ENCODE assay signal across 9 cellular contexts in the genomic region with DNA sequence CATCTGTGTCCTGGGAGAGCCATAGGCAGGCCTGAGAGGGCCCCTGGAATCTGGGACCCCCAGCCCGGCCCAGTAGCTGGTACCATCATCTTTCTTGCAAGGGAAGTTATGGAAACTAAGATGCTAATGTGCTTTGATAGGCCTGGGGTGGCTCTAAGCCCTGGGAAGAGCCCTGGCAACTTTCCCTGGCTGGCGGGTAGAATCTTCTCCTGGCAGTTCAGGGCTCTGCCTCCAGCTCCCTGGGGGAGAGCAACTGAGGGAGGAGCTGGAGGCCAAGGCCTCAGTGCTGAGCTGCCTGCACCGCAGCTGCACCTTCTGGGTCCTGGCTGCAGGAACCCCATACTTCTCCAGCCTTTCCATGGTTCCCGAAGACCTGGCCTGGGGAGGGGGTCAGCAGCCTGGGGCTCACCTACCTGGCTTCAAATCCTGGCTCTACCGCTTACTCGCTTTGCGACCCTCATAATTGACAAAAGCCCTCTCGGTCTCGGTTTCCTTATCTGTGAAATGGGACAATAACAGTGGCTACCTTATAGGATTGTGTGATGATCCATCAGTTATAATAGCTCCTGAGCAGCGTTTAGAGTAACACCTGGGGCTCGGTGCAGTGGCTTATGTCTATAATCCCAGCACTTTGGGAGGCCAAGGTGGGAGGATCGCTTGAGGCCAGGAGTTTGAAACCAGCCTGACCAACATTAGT.
A peak's percentile ranks its signal among the peaks of the same experiment; 100 is the strongest.
DNase-seq lines count a peak whose midpoint lies in the region; ATAC-seq and TF ChIP-seq lines count a peak whose summit lies in the region.
"Had no signal": no experiment of that assay in that cellular context is flagged by ENCODE, and none has a peak within 500 bp of the region (broad histone marks: within the 10 kb centered on the region; RNA-seq: fewer than 3 reads in every experiment).

No MANE protein-coding gene starts in this region.

- H3F3A ChIP-seq in DOHH2 (ENCODE audit: control insufficient read depth, insufficient read depth), result peaks cover 16% of the 10 kb centered on the region

- H3K79me2 ChIP-seq in DOHH2 (ENCODE audit: control insufficient read depth, low read length), result peaks cover 100% of the 10 kb centered on the region

- H3K4me1 Mint-ChIP-seq in nephron progenitor cell, result peaks cover 100% of the 10 kb centered on the region

- H3K36me3 ChIP-seq in DOHH2 (ENCODE audit: control insufficient read depth, low read length) (peaks cover 98% of the 10 kb centered on the region), aorta (ENCODE audit: control insufficient read depth in 1 of 2, insufficient read depth in 2 of 2, low read length in 1 of 2) (no peaks in the 10 kb centered on the region)

- H3K27ac Mint-ChIP-seq in nephron progenitor cell, result peak overlapping the region; percentile 23

- peak; percentile 44 for DNase-seq in NCI-H226
- peak; percentile 47 for DNase-seq in cerebellum (ENCODE audit: low spot score)
- DNase-seq in nephron progenitor cell, result no peak
- DNase-seq in NCI-H2081 treated with DMSO at 0.1 percent for 48 hours (lab: John Stamatoyannopoulos, UW), result no peak
- DNase-seq in aorta, result no peak
- no peak for DNase-seq in NCI-H69 (lab: John Stamatoyannopoulos, UW)
- DNase-seq: SW 1271 had no signal

- peak overlapping the region; percentile 69 for H3K4me2 ChIP-seq in DOHH2 (ENCODE audit: low read length)

- H3K27ac ChIP-seq in DOHH2 (ENCODE audit: low read depth, low read length) (peak overlapping the region; percentile 90), aorta (ENCODE audit: low read depth in 1 of 2, low read length in 2 of 2) (no peak overlapping the region)

- H3K4me3 ChIP-seq in DOHH2 (ENCODE audit: low read length) (no peak overlapping the region), aorta (ENCODE audit: low read length in 2 of 2) (no peak overlapping the region)

- H3K9me3 Mint-ChIP-seq in nephron progenitor cell, result no peaks in the 10 kb centered on the region

- no peak for TF ChIP-seq CTCF in DOHH2 (IDR thresholded peaks at IDR 0.05; ENCODE audit: low read depth, low read length, poor library complexity, severe bottlenecking)
- no peak for TF ChIP-seq CTCF in nephron progenitor cell (IDR thresholded peaks at IDR 0.05)

- H4K20me1 ChIP-seq in DOHH2 (ENCODE audit: control insufficient read depth, insufficient read depth, low read depth, low read length), result peaks cover 37% of the 10 kb centered on the region

- H3K9me3 ChIP-seq in DOHH2 (ENCODE audit: control insufficient read depth, insufficient read depth, low read length), result no peaks in the 10 kb centered on the region
- no peaks in the 10 kb centered on the region for H3K9me3 ChIP-seq in aorta (ENCODE audit: control insufficient read depth, low read length)

- no peak overlapping the region for H3K4me3 Mint-ChIP-seq in nephron progenitor cell

- ATAC-seq in GM19328 (IDR thresholded peaks at IDR 0.05; ENCODE audit: unreplicated experiment), result no peak
- no peak for ATAC-seq in aorta (ENCODE audit: low FRiP score)

- H3K27me3 ChIP-seq in DOHH2 (ENCODE audit: control insufficient read depth, low read length), result no peaks in the 10 kb centered on the region
- H3K27me3 ChIP-seq in aorta (ENCODE audit: control insufficient read depth in 1 of 2, insufficient read depth in 2 of 2, low read length in 1 of 2), result no peaks in the 10 kb centered on the region

- 89 to 93% methylated on average over 12 of the region's 12 CpGs for WGBS in aorta, 2 donors

- H3K9me2 ChIP-seq in DOHH2 (replicated peaks; ENCODE audit: control insufficient read depth, low read length), result no peaks in the 10 kb centered on the region

- H3K4me1 ChIP-seq in DOHH2 (ENCODE audit: control insufficient read depth, low read length) (peaks cover 64% of the 10 kb centered on the region), aorta (ENCODE audit: control insufficient read depth in 1 of 2, insufficient read depth in 2 of 2, low read length in 2 of 2) (peaks cover 3 to 4% of the 10 kb centered on the region in 2 donors)

- H3K36me3 Mint-ChIP-seq in nephron progenitor cell (ENCODE audit: low read depth), result peaks cover 15% of the 10 kb centered on the region

- H3K27me3 Mint-ChIP-seq in nephron progenitor cell (ENCODE audit: low read depth, poor library complexity), result no peaks in the 10 kb centered on the region

- intact Hi-C loops in aorta (cut with DNase I), result no loop called here

Comparison
In these comparisons a context has a peak if more than half of its experiments do, and no peak if none do; other contexts are left out.
1. DNase-seq: peak in NCI-H226 (single experiment) and cerebellum (single experiment); none in nephron progenitor cell (single experiment), NCI-H2081 treated with DMSO at 0.1 percent for 48 hours (single experiment), aorta (0 of 2) and NCI-H69 (single experiment).